In genomic region chr1:100351095-100351884, GRCh38 we compare ENCODE assay signal across 8 cellular contexts. TPM values are rescaled to one million over a fixed set of nuclear protein-coding genes. Genes with fewer than 3 reads are reported as not detected.
A peak's percentile ranks its signal among the peaks of the same experiment; 100 is the strongest.
DNase-seq lines count a peak whose midpoint lies in the region; ATAC-seq, FAIRE-seq and TF ChIP-seq lines count a peak whose summit lies in the region.

No MANE protein-coding gene starts in this region.

- H3K4me2 ChIP-seq in endothelial cell of umbilical vein (ENCODE audit: insufficient read depth, low read length) = peak overlapping the region; percentile 96

- H3K9me1 ChIP-seq in endothelial cell of umbilical vein (replicated peaks; ENCODE audit: control insufficient read depth, extremely low read depth, insufficient read depth, low read length) = no peaks in the 10 kb centered on the region

- no peaks in the 10 kb centered on the region for H3K9me3 ChIP-seq in NT2/D1 (ENCODE audit: insufficient read depth, low read length)
- no peaks in the 10 kb centered on the region for H3K9me3 ChIP-seq in endothelial cell of umbilical vein (replicated peaks; ENCODE audit: control insufficient read depth, insufficient read depth, low read length)

- TF ChIP-seq CTCF in D721Med (IDR thresholded peaks at IDR 0.05; ENCODE audit: insufficient read depth, missing control alignments) = peak; percentile 41
- TF ChIP-seq CTCF in endothelial cell of umbilical vein (IDR thresholded peaks at IDR 0.05; ENCODE audit: extremely low read depth in 1 of 2, insufficient read depth in 1 of 2, low read depth in 1 of 2, low read length in 2 of 2) = peak; percentile 18 to 41

- no peaks in the 10 kb centered on the region for H3K4me1 ChIP-seq in NT2/D1 (ENCODE audit: insufficient read depth, insufficient read length)
- peaks cover 33% of the 10 kb centered on the region for H3K4me1 ChIP-seq in endothelial cell of umbilical vein (ENCODE audit: control insufficient read depth, extremely low read depth, insufficient read depth, low read length)

- DNase-seq in D721Med (ENCODE audit: insufficient read length, low spot score) = peak; percentile 51
- peak; percentile 57 to 98 (median 91) for DNase-seq in HUDEP-2 (lab: John Stamatoyannopoulos, UW; ENCODE audit: unreplicated experiment in 76 of 76)
- DNase-seq in NT2/D1 (ENCODE audit: low read depth, low spot score) = peak; percentile 97
- DNase-seq in activated CD8-positive, alpha-beta memory T cell treated with anti-CD3 and anti-CD28 coated beads, Interleukin-2, amount 50 U/mL, for 24 hours (ENCODE audit: extremely low read depth) = peak; percentile 69
- peak; percentile 96 for DNase-seq in endothelial cell of umbilical vein (ENCODE audit: low read depth, low spot score)
- DNase-seq in midbrain (lab: John Stamatoyannopoulos, UW) = peak; percentile 90
- DNase-seq in stimulated activated CD8-positive, alpha-beta memory T cell treated with anti-CD3 and anti-CD28 coated beads, Interleukin-15, amount 100 ng/mL, for 48 hours (ENCODE audit: low read depth in 2 of 2) = peak; percentile 82 to 85

- H3K79me2 ChIP-seq in endothelial cell of umbilical vein (ENCODE audit: control insufficient read depth, insufficient read depth, low read length) = peaks cover 24% of the 10 kb centered on the region

- no peak for FAIRE-seq in D721Med (lab: Jason Lieb, UNC)
- FAIRE-seq in endothelial cell of umbilical vein (lab: Jason Lieb, UNC) = peak; percentile 82

- intact Hi-C loops in endothelial cell of umbilical vein (cut with micrococcal nuclease) = loop anchor here (1.0 to 5.0 kb wide), 7 partner anchors 44 to 542 kb away; partner anchors contain the start of genes EXTL2 and RTCA

- H2AFZ ChIP-seq in endothelial cell of umbilical vein (ENCODE audit: low read depth, low read length) = peak overlapping the region; percentile 95

- TF ChIP-seq POLR2A in endothelial cell of umbilical vein (IDR thresholded peaks at IDR 0.05; ENCODE audit: low read depth, low read length) = peak; percentile 89

- ATAC-seq in GM21390 (IDR thresholded peaks at IDR 0.05; ENCODE audit: unreplicated experiment) = peak; percentile 64

- H3K27me3 ChIP-seq in NT2/D1 (ENCODE audit: insufficient read depth, insufficient read length) (no peaks in the 10 kb centered on the region), endothelial cell of umbilical vein (ENCODE audit: control insufficient read depth in 2 of 2, insufficient read depth in 2 of 2, low read length in 2 of 2) (no peaks in the 10 kb centered on the region)

- H3K27ac ChIP-seq in endothelial cell of umbilical vein (ENCODE audit: insufficient read depth, low read depth, low read length) = peak overlapping the region; percentile 84

- peak overlapping the region; percentile 61 for H3K4me3 ChIP-seq in NT2/D1 (ENCODE audit: insufficient read length, low read depth)
- H3K4me3 ChIP-seq in endothelial cell of umbilical vein (replicated peaks in 1 of 3; ENCODE audit: insufficient read depth in 1 of 3, low read depth in 1 of 3, low read length in 3 of 3) = peak overlapping the region; percentile 77 to 97 (median 84)

- POLR2A ChIA-PET in endothelial cell of umbilical vein (lab: Charles Lee) = interaction anchor here (0.7 to 2.0 kb wide), 2 partner anchors 85 to 499 kb away, joined by 4 to 6 read pairs; partner anchors contain the start of gene RTCA

- H4K20me1 ChIP-seq in endothelial cell of umbilical vein (replicated peaks; ENCODE audit: control insufficient read depth, extremely low read depth, insufficient read depth, low read length) = no peaks in the 10 kb centered on the region

- H3K9ac ChIP-seq in NT2/D1 (ENCODE audit: insufficient read length, low read depth) (peak overlapping the region; percentile 85), endothelial cell of umbilical vein (replicated peaks; ENCODE audit: extremely low read depth, insufficient read depth, low read length) (peak overlapping the region; percentile 95)

- CTCF ChIA-PET in endothelial cell of umbilical vein (lab: Charles Lee) = interaction anchor here (0.7 to 5.0 kb wide), 8 partner anchors 10 to 109 kb away, joined by 3 to 34 read pairs (median 5); no protein-coding TSS in a partner anchor

- no peaks in the 10 kb centered on the region for H3K36me3 ChIP-seq in NT2/D1 (ENCODE audit: insufficient read depth, insufficient read length, low read length)
- H3K36me3 ChIP-seq in endothelial cell of umbilical vein (ENCODE audit: control insufficient read depth in 2 of 2, extremely low read depth in 1 of 2, insufficient read depth in 2 of 2, low read length in 2 of 2) = no peaks in the 10 kb centered on the region

- dilution Hi-C loops in endothelial cell of umbilical vein (cut with MboI; ENCODE audit: extremely low pct_ligation_motif_present, low sequenced_read_pairs) = no loop called here

- BruUV-seq in endothelial cell of umbilical vein (replicated peaks; lab: Mats Ljungman, UMichigan) = TSS peak; percentile 84

TF ChIP-seq in endothelial cell of umbilical vein, 7 proteins besides CTCF, POLR2A, EP300 and RAD21:
- no peak for TF ChIP-seq EZH2 (IDR thresholded peaks at IDR 0.05; ENCODE audit: borderline replicate concordance, low read depth, low read length, severe bottlenecking)
- TF ChIP-seq MYC (IDR thresholded peaks at IDR 0.05; ENCODE audit: low read depth, low read length) = no peak
- peak; percentile 68 for TF ChIP-seq POLR2AphosphoS5 (IDR thresholded peaks at IDR 0.05; ENCODE audit: insufficient read depth, low read depth, low read length)
- TF ChIP-seq GATA2 (IDR thresholded peaks at IDR 0.05; ENCODE audit: insufficient read depth, insufficient read length, low read depth, low read length) = no peak
- no peak for TF ChIP-seq FOS (IDR thresholded peaks at IDR 0.05; ENCODE audit: borderline replicate concordance, insufficient read depth, low read length)

RNA-seq across cellular contexts. Expression of gene CDC14A, which starts 1.0 kb away (rescaled TPM):
- total RNA-seq in endothelial cell of umbilical vein = 13.8 and 13.9 TPM in 2 replicates
- 3.2 and 3.4 TPM in 2 replicates for polyA plus RNA-seq in endothelial cell of umbilical vein
- 3.6 and 3.9 TPM in 2 replicates for polyA plus RNA-seq in endothelial cell of umbilical vein (2011; cell fraction: cytosol; rRNA removed)
- 18.0 and 19.9 TPM in 2 replicates for polyA plus RNA-seq in endothelial cell of umbilical vein (2011; cell fraction: nucleus; rRNA removed)
- polyA plus RNA-seq in endothelial cell of umbilical vein (2012) = 4.8 and 5.2 TPM in 2 replicates
- 13.9 and 16.6 TPM in 2 replicates for polyA minus RNA-seq in endothelial cell of umbilical vein
- 1.7 TPM for polyA minus RNA-seq in endothelial cell of umbilical vein (2011; cell fraction: cytosol; rRNA and poly(A)+ RNA removed)
- 69.4 and 69.7 TPM in 2 replicates for polyA minus RNA-seq in endothelial cell of umbilical vein (2011; cell fraction: nucleus; rRNA and poly(A)+ RNA removed)

Comparison
In these comparisons a context has a peak if more than half of its experiments do, and no peak if none do; other contexts are left out.
1. Peak in every context shown above with its lines: DNase-seq, ATAC-seq, H3K4me3 ChIP-seq and H3K27ac ChIP-seq.